In genomic region chr10:2784766-2785165, GRCh38 we compare ENCODE assay signal across 25 cellular contexts.
"Had no signal": no experiment of that assay in that cellular context is flagged by ENCODE, and none has a peak within 500 bp of the region (broad histone marks: within the 10 kb centered on the region; RNA-seq: fewer than 3 reads in every experiment).

No MANE protein-coding gene starts in this region.

- H3K9me3 ChIP-seq: colonic mucosa, esophagus muscularis mucosa, esophagus squamous epithelium, gastrocnemius medialis, heart left ventricle, heart right ventricle had no signal

- H3K27me3 ChIP-seq: colonic mucosa, foreskin keratinocyte, gastrocnemius medialis had no signal

- H3K27ac ChIP-seq: colonic mucosa, coronary artery, dorsolateral prefrontal cortex, epithelial cell of prostate, esophagus muscularis mucosa, esophagus squamous epithelium, foreskin keratinocyte, gastrocnemius medialis, gastroesophageal sphincter, heart left ventricle, heart right ventricle had no signal

- H3K9me3 Mint-ChIP-seq: endodermal cell had no signal

- H3K36me3 ChIP-seq: colonic mucosa, esophagus muscularis mucosa, esophagus squamous epithelium, gastrocnemius medialis, gastroesophageal sphincter, heart left ventricle, heart right ventricle had no signal

- H3K27ac Mint-ChIP-seq: dendritic cell treated with granulocyte-macrophage colony-stimulating factor and Interleukin-4, amounts not matched to agents 40 ng/mL and 50 ng/mL, for 4 days; effector memory CD8-positive, alpha-beta T cell; endodermal cell had no signal

- H3K4me3 ChIP-seq: colonic mucosa, coronary artery, dorsolateral prefrontal cortex, esophagus muscularis mucosa, esophagus squamous epithelium, gastrocnemius medialis, gastroesophageal sphincter, heart left ventricle, heart right ventricle had no signal

- ATAC-seq: effector memory CD8-positive, alpha-beta T cell; esophagus mucosa; foreskin keratinocyte; gastrocnemius medialis; gastroesophageal sphincter; heart left ventricle; heart right ventricle had no signal

- DNase-seq: colonic mucosa; cortex of kidney; dermis blood vessel endothelial cell; dorsolateral prefrontal cortex; effector CD4-positive, alpha-beta T cell; effector CD8-positive, alpha-beta T cell; effector memory CD4-positive, alpha-beta T cell; effector memory CD8-positive, alpha-beta T cell; endodermal cell; erythroblast; esophagus squamous epithelium; foreskin fibroblast; foreskin keratinocyte; foreskin melanocyte; gastrocnemius medialis; glutamatergic neuron; head of caudate nucleus; heart left ventricle; heart right ventricle had no signal
